Comparison of ENCODE assay signal across 9 cellular contexts in genomic region chr11:12159351-12160099, GRCh38. TPM values are rescaled to one million over a fixed set of nuclear protein-coding genes. Genes with fewer than 3 reads are reported as not detected.
DNase-seq lines count a peak whose midpoint lies in the region; ATAC-seq and TF ChIP-seq lines count a peak whose summit lies in the region.
"Had no signal": no experiment of that assay in that cellular context is flagged by ENCODE, and none has a peak within 500 bp of the region (broad histone marks: within the 10 kb centered on the region; RNA-seq: fewer than 3 reads in every experiment).

No MANE protein-coding gene starts in this region.

- DNase-seq in HFF-Myc (ENCODE audit: extremely low read depth, low read depth) (peak; percentile 56), cardiac muscle cell (ENCODE audit: low read depth in 1 of 2, low spot score in 1 of 2) (peak; percentile 57 to 87), D341Med (ENCODE audit: low spot score) (no peak), NK-92 (lab: John Stamatoyannopoulos, UW; ENCODE audit: unreplicated experiment) (no peak), NCI-H2196 treated with DMSO at 0.1 percent for 48 hours (lab: John Stamatoyannopoulos, UW; ENCODE audit: unreplicated experiment) (no peak)
- peak; percentile 11 for DNase-seq in activated CD4-positive, alpha-beta memory T cell treated with anti-CD3 and anti-CD28 coated beads for 36 hours
- DNase-seq in stimulated activated CD8-positive, alpha-beta memory T cell treated with anti-CD3 and anti-CD28 coated beads, Interleukin-4, amount 100 ng/mL, for 48 hours: peak; percentile 26

- H3K9me3 Mint-ChIP-seq in activated CD4-positive, alpha-beta memory T cell treated with anti-CD3 and anti-CD28 coated beads for 36 hours: no peaks in the 10 kb centered on the region
- H3K9me3 Mint-ChIP-seq: central memory CD8-positive, alpha-beta T cell had no signal

- TF ChIP-seq CTCF in HFF-Myc (IDR thresholded peaks at IDR 0.05; ENCODE audit: low read depth, low read length, missing control alignments) (no peak), cardiac muscle cell (IDR thresholded peaks at IDR 0.05; ENCODE audit: low read depth, low read length) (peak; percentile 13)

- no peaks in the 10 kb centered on the region for H3K27me3 ChIP-seq in cardiac muscle cell

- H3K4me1 ChIP-seq in cardiac muscle cell (ENCODE audit: low read depth): peaks cover 83% of the 10 kb centered on the region

- peaks cover 7% of the 10 kb centered on the region for H3K36me3 ChIP-seq in cardiac muscle cell

- POLR2A ChIA-PET in activated CD4-positive, alpha-beta memory T cell treated with anti-CD3 and anti-CD28 coated beads for 36 hours (lab: Charles Lee): no interaction called here

- peaks cover 58% of the 10 kb centered on the region for H3K4me1 Mint-ChIP-seq in activated CD4-positive, alpha-beta memory T cell treated with anti-CD3 and anti-CD28 coated beads for 36 hours (ENCODE audit: low read depth)

- no peaks in the 10 kb centered on the region for H3K27me3 Mint-ChIP-seq in activated CD4-positive, alpha-beta memory T cell treated with anti-CD3 and anti-CD28 coated beads for 36 hours
- H3K27me3 Mint-ChIP-seq: central memory CD8-positive, alpha-beta T cell had no signal

- peak overlapping the region; percentile 99 for H3K27ac ChIP-seq in cardiac muscle cell

- H3K27ac Mint-ChIP-seq in activated CD4-positive, alpha-beta memory T cell treated with anti-CD3 and anti-CD28 coated beads for 36 hours: peak overlapping the region; percentile 36

- H3K4me3 ChIP-seq in HFF-Myc (replicated peaks; ENCODE audit: low read depth, low read length): no peak overlapping the region
- H3K4me3 ChIP-seq in cardiac muscle cell: no peak overlapping the region

- no peak for ATAC-seq in GM19395 (IDR thresholded peaks at IDR 0.05; ENCODE audit: unreplicated experiment)

- H3K4me3 Mint-ChIP-seq in activated CD4-positive, alpha-beta memory T cell treated with anti-CD3 and anti-CD28 coated beads for 36 hours: no peak overlapping the region
- H3K4me3 Mint-ChIP-seq: central memory CD8-positive, alpha-beta T cell had no signal

- intact Hi-C loops in activated CD4-positive, alpha-beta memory T cell treated with anti-CD3 and anti-CD28 coated beads for 36 hours (cut with micrococcal nuclease): loop anchor here (10.0 kb wide), 1 partner anchor 315 kb away; the partner anchor contains the start of gene USP47

- H3K36me3 Mint-ChIP-seq in activated CD4-positive, alpha-beta memory T cell treated with anti-CD3 and anti-CD28 coated beads for 36 hours: peaks cover 23% of the 10 kb centered on the region

- CTCF ChIA-PET in activated CD4-positive, alpha-beta memory T cell treated with anti-CD3 and anti-CD28 coated beads for 36 hours (lab: Charles Lee): interaction anchor here (1.8 kb wide), 1 partner anchor 9 kb away, joined by 4 read pairs; no protein-coding TSS in a partner anchor

- no peaks in the 10 kb centered on the region for H3K9me3 ChIP-seq in cardiac muscle cell (ENCODE audit: low read depth)

RNA-seq across cellular contexts. Expression of gene MICAL2, which starts 49.1 kb away (rescaled TPM):
- 100 to 1,000 TPM; 213 to 220 TPM for total RNA-seq in activated CD4-positive, alpha-beta memory T cell treated with anti-CD3 and anti-CD28 coated beads for 36 hours
- 123 and 178 TPM in 2 replicates for total RNA-seq in cardiac muscle cell
- 153 and 191 TPM in 2 replicates for polyA plus RNA-seq in cardiac muscle cell

Comparison
In these comparisons a context has a peak if more than half of its experiments do, and no peak if none do; other contexts are left out.
1. DNase-seq: peak in HFF-Myc (single experiment), activated CD4-positive, alpha-beta memory T cell treated with anti-CD3 and anti-CD28 coated beads for 36 hours (single experiment), cardiac muscle cell (2 of 2) and stimulated activated CD8-positive, alpha-beta memory T cell treated with anti-CD3 and anti-CD28 coated beads, Interleukin-4, amount 100 ng/mL, for 48 hours (single experiment); none in D341Med (single experiment), NK-92 (single experiment) and NCI-H2196 treated with DMSO at 0.1 percent for 48 hours (single experiment).